ENCODE assay signal across 16 cellular contexts in the genomic region with DNA sequence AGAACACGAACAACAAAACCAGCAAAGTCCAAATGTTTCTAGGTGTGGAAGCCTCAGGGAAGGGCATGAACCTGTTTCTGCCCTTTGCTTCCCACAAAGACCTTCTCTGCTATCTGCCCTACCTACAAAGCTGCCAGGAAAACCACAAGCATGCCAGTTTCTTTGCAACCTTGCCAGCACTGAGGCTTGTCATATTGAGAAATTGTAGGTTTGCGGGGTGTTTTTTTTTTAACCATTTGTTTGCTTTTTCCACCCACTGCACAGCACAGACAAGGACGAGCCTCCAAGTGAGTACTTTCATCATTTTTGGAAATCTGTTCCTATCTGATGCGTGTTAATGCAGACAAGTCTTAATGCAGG. TPM values are rescaled to one million over a fixed set of nuclear protein-coding genes. Genes with fewer than 3 reads are reported as not detected.
DNase-seq lines count a peak whose midpoint lies in the region; ATAC-seq and TF ChIP-seq lines count a peak whose summit lies in the region.
"Had no signal": no experiment of that assay in that cellular context is flagged by ENCODE, and none has a peak within 500 bp of the region (broad histone marks: within the 10 kb centered on the region; RNA-seq: fewer than 3 reads in every experiment).

No MANE protein-coding gene starts in this region.

- H3K27ac ChIP-seq in neutrophil, result peak overlapping the region; percentile 62
- H3K27ac ChIP-seq: esophagus squamous epithelium, transverse colon had no signal

- ATAC-seq in HG03025 (IDR thresholded peaks at IDR 0.05; ENCODE audit: low FRiP score, unreplicated experiment), result no peak
- ATAC-seq in GM18511 (IDR thresholded peaks at IDR 0.05; ENCODE audit: unreplicated experiment), result no peak

- H3K4me1 Mint-ChIP-seq in activated T-helper 1 cell treated with anti-CD3 and anti-CD28 coated beads, Interleukin-12 subunit alpha, Interleukin-12 subunit beta, Interleukin-2, Interleukin-4 antibody, amounts not matched to agents 30 ng/mL and 10 ng/mL and 1 ng/mL, durations not matched to agents 14 hours and 24 hours and 36 hours (ENCODE audit: low read depth), result peaks cover 34% of the 10 kb centered on the region

- H3K27ac Mint-ChIP-seq in activated T-helper 1 cell treated with anti-CD3 and anti-CD28 coated beads, Interleukin-12 subunit alpha, Interleukin-12 subunit beta, Interleukin-2, Interleukin-4 antibody, amounts not matched to agents 30 ng/mL and 10 ng/mL and 1 ng/mL, durations not matched to agents 14 hours and 24 hours and 36 hours, result peak overlapping the region; percentile 32
- H3K27ac Mint-ChIP-seq: progenitor cell of endocrine pancreas had no signal

- no peak for TF ChIP-seq CTCF in neutrophil (IDR thresholded peaks at IDR 0.05)

- intact Hi-C loops in activated T-helper 1 cell treated with anti-CD3 and anti-CD28 coated beads, Interleukin-12 subunit alpha, Interleukin-12 subunit beta, Interleukin-2, Interleukin-4 antibody, amounts not matched to agents 30 ng/mL and 10 ng/mL and 1 ng/mL, durations not matched to agents 14 hours and 24 hours and 36 hours (cut with micrococcal nuclease), result loop anchor here (1.0 to 10.0 kb wide), 4 partner anchors 11 to 431 kb away; a partner anchor contains a TSS

- no peak overlapping the region for H3K4me3 ChIP-seq in neutrophil (ENCODE audit: low read depth in 1 of 2, low read length in 1 of 2)
- H3K4me3 ChIP-seq: esophagus squamous epithelium, transverse colon had no signal

- peaks cover 29% of the 10 kb centered on the region for H3K36me3 Mint-ChIP-seq in activated T-helper 1 cell treated with anti-CD3 and anti-CD28 coated beads, Interleukin-12 subunit alpha, Interleukin-12 subunit beta, Interleukin-2, Interleukin-4 antibody, amounts not matched to agents 30 ng/mL and 10 ng/mL and 1 ng/mL, durations not matched to agents 14 hours and 24 hours and 36 hours (ENCODE audit: low read depth)

- no peaks in the 10 kb centered on the region for H3K27me3 Mint-ChIP-seq in activated T-helper 1 cell treated with anti-CD3 and anti-CD28 coated beads, Interleukin-12 subunit alpha, Interleukin-12 subunit beta, Interleukin-2, Interleukin-4 antibody, amounts not matched to agents 30 ng/mL and 10 ng/mL and 1 ng/mL, durations not matched to agents 14 hours and 24 hours and 36 hours (ENCODE audit: insufficient read depth)
- H3K27me3 Mint-ChIP-seq: activated naive CD8-positive, alpha-beta T cell treated with anti-CD3 and anti-CD28 coated beads, Interleukin-2, amount 10 ng/mL, durations not matched to agents 7 days and 5 days had no signal

- no peaks in the 10 kb centered on the region for H3K27me3 ChIP-seq in neutrophil
- H3K27me3 ChIP-seq: transverse colon had no signal

- peak overlapping the region; percentile 30 for H3K4me3 Mint-ChIP-seq in activated T-helper 1 cell treated with anti-CD3 and anti-CD28 coated beads, Interleukin-12 subunit alpha, Interleukin-12 subunit beta, Interleukin-2, Interleukin-4 antibody, amounts not matched to agents 30 ng/mL and 10 ng/mL and 1 ng/mL, durations not matched to agents 14 hours and 24 hours and 36 hours

- DNase-seq in activated effector memory CD4-positive, alpha-beta T cell treated with anti-CD3 and anti-CD28 coated beads, Interleukin-2, amount 50 U/mL, for 16 hours, result peak; percentile 62
- no peak for DNase-seq in activated effector memory CD4-positive, alpha-beta T cell treated with Interleukin-2 at 50 U/mL for 16 hours
- DNase-seq in M059J (ENCODE audit: low read depth), result peak; percentile 65
- no peak for DNase-seq in activated T-helper 1 cell treated with anti-CD3 and anti-CD28 coated beads, Interleukin-12 subunit alpha, Interleukin-12 subunit beta, Interleukin-2, Interleukin-4 antibody, amounts not matched to agents 30 ng/mL and 10 ng/mL and 1 ng/mL, durations not matched to agents 14 hours and 24 hours and 36 hours (ENCODE audit: low spot score)
- DNase-seq in NCI-H2081 (lab: John Stamatoyannopoulos, UW), result no peak
- DNase-seq: activated CD4-positive, CD25-positive, alpha-beta regulatory T cell treated with anti-CD3 and anti-CD28 coated beads, Interleukin-2, amount 50 U/mL, for 72 hours; esophagus squamous epithelium; hypothalamus; NCI-H1092 treated with DMSO at 0.1 percent for 48 hours; transverse colon had no signal

- no peaks in the 10 kb centered on the region for H3K9me3 ChIP-seq in neutrophil
- H3K9me3 ChIP-seq: esophagus squamous epithelium, transverse colon had no signal

- peaks cover 33 to 36% of the 10 kb centered on the region in 2 experiments for H3K4me1 ChIP-seq in neutrophil (ENCODE audit: control insufficient read depth in 1 of 2, insufficient read depth in 1 of 2, low read depth in 1 of 2, low read length in 1 of 2)

- no peaks in the 10 kb centered on the region for H3K9me3 Mint-ChIP-seq in activated T-helper 1 cell treated with anti-CD3 and anti-CD28 coated beads, Interleukin-12 subunit alpha, Interleukin-12 subunit beta, Interleukin-2, Interleukin-4 antibody, amounts not matched to agents 30 ng/mL and 10 ng/mL and 1 ng/mL, durations not matched to agents 14 hours and 24 hours and 36 hours
- H3K9me3 Mint-ChIP-seq: activated naive CD8-positive, alpha-beta T cell treated with anti-CD3 and anti-CD28 coated beads, Interleukin-2, amount 10 ng/mL, durations not matched to agents 7 days and 5 days had no signal

- peaks cover 95% of the 10 kb centered on the region for H3K36me3 ChIP-seq in neutrophil
- H3K36me3 ChIP-seq: esophagus squamous epithelium, transverse colon had no signal

RNA-seq across cellular contexts. Expression of a gene that starts 12.8 kb away (rescaled TPM):
- not detected in 2 replicates for total RNA-seq in M059J (2014; rRNA removed; shearing (Covaris generic))
- total RNA-seq in activated T-helper 1 cell treated with anti-CD3 and anti-CD28 coated beads, Interleukin-12 subunit alpha, Interleukin-12 subunit beta, Interleukin-2, Interleukin-4 antibody, amounts not matched to agents 30 ng/mL and 10 ng/mL and 1 ng/mL, durations not matched to agents 14 hours and 24 hours and 36 hours, result 50.6 and 52.8 TPM in 2 replicates
- total RNA-seq: NCI-H460, progenitor cell of endocrine pancreas had no signal

Comparison
In these comparisons a context has a peak if more than half of its experiments do, and no peak if none do; other contexts are left out.
1. DNase-seq: peak in activated effector memory CD4-positive, alpha-beta T cell treated with anti-CD3 and anti-CD28 coated beads, Interleukin-2, amount 50 U/mL, for 16 hours (single experiment) and M059J (single experiment); none in activated effector memory CD4-positive, alpha-beta T cell treated with Interleukin-2 at 50 U/mL for 16 hours (single experiment), activated T-helper 1 cell treated with anti-CD3 and anti-CD28 coated beads, Interleukin-12 subunit alpha, Interleukin-12 subunit beta, Interleukin-2, Interleukin-4 antibody, amounts not matched to agents 30 ng/mL and 10 ng/mL and 1 ng/mL, durations not matched to agents 14 hours and 24 hours and 36 hours (single experiment) and NCI-H2081 (0 of 2).
2. RNA of a gene that starts 12.8 kb away (total RNA-seq): 50.6 to 52.8 TPM in activated T-helper 1 cell treated with anti-CD3 and anti-CD28 coated beads, Interleukin-12 subunit alpha, Interleukin-12 subunit beta, Interleukin-2, Interleukin-4 antibody, amounts not matched to agents 30 ng/mL and 10 ng/mL and 1 ng/mL, durations not matched to agents 14 hours and 24 hours and 36 hours; not detected in M059J; every median in the first group is over 10 times any median in the second.